Comparison of ENCODE assay signal across 1 cellular context in genomic region chr16:13542284-13542683, GRCh38.
TF ChIP-seq lines count a peak whose summit lies in the region.

No MANE protein-coding gene starts in this region.

TF ChIP-seq in GM23338, 12 proteins besides CTCF, POLR2A, EP300 and RAD21 (continued from another document):
- no peak for TF ChIP-seq REST (IDR thresholded peaks at IDR 0.05; ENCODE audit: unreplicated experiment)
- no peak for TF ChIP-seq ZNF462 (CRISPR knock-in tag; IDR thresholded peaks at IDR 0.05)
- TF ChIP-seq JUNB (IDR thresholded peaks at IDR 0.05; ENCODE audit: unreplicated experiment) = no peak
- no peak for TF ChIP-seq ZNF331 (CRISPR knock-in tag; IDR thresholded peaks at IDR 0.05; ENCODE audit: low read depth)
- TF ChIP-seq POLR2AphosphoS5 (IDR thresholded peaks at IDR 0.05; ENCODE audit: low read depth) = no peak
- TF ChIP-seq NANOG (IDR thresholded peaks at IDR 0.05; ENCODE audit: borderline replicate concordance) = no peak
